In the genomic region with DNA sequence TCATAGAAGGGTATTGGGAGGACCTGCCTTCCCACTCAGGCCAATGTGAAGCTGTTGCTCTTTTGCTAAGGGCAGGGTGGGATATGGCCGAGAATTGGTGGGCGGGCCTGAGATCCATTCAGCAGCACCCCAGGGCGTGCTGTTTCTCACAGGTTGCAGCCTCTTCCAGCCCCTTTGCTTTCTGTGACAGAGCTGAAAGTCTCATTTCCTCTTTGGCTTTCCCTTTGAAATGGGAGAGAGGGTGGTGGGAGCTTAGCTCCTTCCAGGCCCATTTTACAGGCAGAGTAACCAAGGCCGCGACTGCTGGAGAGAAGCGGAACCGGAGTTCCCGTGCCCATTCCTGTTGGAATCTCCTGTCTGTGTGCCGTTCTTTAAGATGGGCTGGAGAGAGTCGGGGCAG, we compare ENCODE assay signal across 16 cellular contexts.
DNase-seq lines count a peak whose midpoint lies in the region; ATAC-seq and TF ChIP-seq lines count a peak whose summit lies in the region.
"Had no signal": no experiment of that assay in that cellular context is flagged by ENCODE, and none has a peak within 500 bp of the region (broad histone marks: within the 10 kb centered on the region; RNA-seq: fewer than 3 reads in every experiment).

No MANE protein-coding gene starts in this region.

- H3K4me3 Mint-ChIP-seq in endodermal cell (no peak overlapping the region), progenitor cell of endocrine pancreas (ENCODE audit: low read depth) (no peak overlapping the region)
- H3K4me3 Mint-ChIP-seq: CD4-positive, alpha-beta T cell had no signal

- H2AFZ ChIP-seq in GM23248 (no peak overlapping the region), OCI-LY3 (ENCODE audit: low read depth, low read length) (no peak overlapping the region; the same call in 1 of the 2 replicates)

- no peak overlapping the region for H3K4me3 ChIP-seq in GM23248
- peak overlapping the region; percentile 34; the same call in 1 of the 2 replicates for H3K4me3 ChIP-seq in OCI-LY3 (ENCODE audit: low read length)
- H3K4me3 ChIP-seq in endodermal cell (ENCODE audit: low read length) = no peak overlapping the region
- no peak overlapping the region for H3K4me3 ChIP-seq in stomach smooth muscle (ENCODE audit: low read length in 2 of 2)

- in situ Hi-C loops in GM23248 (cut with MboI) = no loop called here

- H3K4me1 Mint-ChIP-seq in endodermal cell = peaks cover 7% of the 10 kb centered on the region
- H3K4me1 Mint-ChIP-seq in progenitor cell of endocrine pancreas (ENCODE audit: low read depth) = peaks cover 19% of the 10 kb centered on the region

- H3K27ac ChIP-seq in GM23248 = peak overlapping the region; percentile 27
- no peak overlapping the region for H3K27ac ChIP-seq in OCI-LY3 (ENCODE audit: low read length)
- no peak overlapping the region for H3K27ac ChIP-seq in endodermal cell (ENCODE audit: low read depth, low read length)
- peak overlapping the region; percentile 46 for H3K27ac ChIP-seq in stomach smooth muscle (ENCODE audit: low read length)

- no peaks in the 10 kb centered on the region for H3K27me3 ChIP-seq in GM23248 (replicated peaks; ENCODE audit: insufficient read depth)
- H3K27me3 ChIP-seq in OCI-LY3 (ENCODE audit: low read depth, low read length) = peaks cover 5% of the 10 kb centered on the region; the same call in 1 of the 2 replicates
- H3K27me3 ChIP-seq in endodermal cell (ENCODE audit: control insufficient read depth, insufficient read depth, low read length, poor library complexity, severe bottlenecking) = no peaks in the 10 kb centered on the region
- no peaks in the 10 kb centered on the region for H3K27me3 ChIP-seq in stomach smooth muscle (ENCODE audit: control insufficient read depth in 1 of 2, insufficient read depth in 2 of 2, low read length in 2 of 2)

- TF ChIP-seq CTCF in OCI-LY3 (IDR thresholded peaks at IDR 0.05; ENCODE audit: low read depth, low read length) (no peak), endodermal cell (conservative IDR thresholded peaks at IDR 0.05) (no peak), progenitor cell of endocrine pancreas (IDR thresholded peaks at IDR 0.05; ENCODE audit: unreplicated experiment) (no peak)

- H3K9ac ChIP-seq in GM23248 = no peak overlapping the region
- H3K9ac ChIP-seq in OCI-LY3 (ENCODE audit: low read length) = peak overlapping the region; percentile 3; the same call in 1 of the 2 replicates
- no peak overlapping the region for H3K9ac ChIP-seq in endodermal cell (ENCODE audit: extremely low read depth, low read length, poor library complexity, severe bottlenecking)
- no peak overlapping the region for H3K9ac ChIP-seq in stomach smooth muscle (ENCODE audit: low read length in 2 of 2)

- H3K4me2 ChIP-seq in GM23248 (ENCODE audit: unreplicated experiment) (no peak overlapping the region), OCI-LY3 (ENCODE audit: low read length) (peak overlapping the region; percentile 79)

- H3K36me3 Mint-ChIP-seq in endodermal cell (ENCODE audit: low read depth) (peaks cover 2% of the 10 kb centered on the region), progenitor cell of endocrine pancreas (ENCODE audit: insufficient read depth) (no peaks in the 10 kb centered on the region)

- H3F3A ChIP-seq in GM23248 (ENCODE audit: insufficient read depth) = peaks cover 65% of the 10 kb centered on the region

- H3K79me2 ChIP-seq in GM23248 (ENCODE audit: insufficient read depth) (peaks cover 96% of the 10 kb centered on the region), OCI-LY3 (ENCODE audit: low read length) (no peaks in the 10 kb centered on the region)

- H3K36me3 ChIP-seq in GM23248 (ENCODE audit: low read depth) = peaks cover 18% of the 10 kb centered on the region
- H3K36me3 ChIP-seq in OCI-LY3 (replicated peaks; ENCODE audit: low read depth, low read length) = no peaks in the 10 kb centered on the region
- H3K36me3 ChIP-seq in endodermal cell (ENCODE audit: control insufficient read depth, insufficient read depth, low read length) = no peaks in the 10 kb centered on the region
- peaks cover 0 to 8% of the 10 kb centered on the region in 2 donors for H3K36me3 ChIP-seq in stomach smooth muscle (ENCODE audit: control insufficient read depth in 2 of 2, insufficient read depth in 2 of 2, low read length in 2 of 2)

- H4K20me1 ChIP-seq in GM23248 (ENCODE audit: insufficient read depth) (no peaks in the 10 kb centered on the region), OCI-LY3 (ENCODE audit: insufficient read depth, low read length) (no peaks in the 10 kb centered on the region)

- H3K27ac Mint-ChIP-seq in endodermal cell = peak overlapping the region; percentile 49
- no peak overlapping the region for H3K27ac Mint-ChIP-seq in progenitor cell of endocrine pancreas
- H3K27ac Mint-ChIP-seq: CD4-positive, alpha-beta T cell had no signal

- H3K9me3 ChIP-seq in GM23248 (ENCODE audit: low read depth) (no peaks in the 10 kb centered on the region), OCI-LY3 (ENCODE audit: insufficient read depth, low read length) (no peaks in the 10 kb centered on the region), endodermal cell (ENCODE audit: control insufficient read depth, low read length) (no peaks in the 10 kb centered on the region), stomach smooth muscle (ENCODE audit: control insufficient read depth in 2 of 2, low read length in 2 of 2) (no peaks in the 10 kb centered on the region)

- DNase-seq in GM23248 (no peak), endodermal cell (no peak), progenitor cell of endocrine pancreas (ENCODE audit: low spot score, unreplicated experiment) (no peak)
- DNase-seq in activated CD4-positive, CD25-positive, alpha-beta regulatory T cell (lab: John Stamatoyannopoulos, UW) = no peak
- DNase-seq: ACHN; CD4-positive, alpha-beta T cell; DMS79; Kasumi-1; NCI-H1436 treated with DMSO at 0.1 percent for 48 hours; NCI-H2081; NCI-H524 treated with DMSO at 0.1 percent for 48 hours; PC-3; Right ventricle myocardium superior had no signal

- H3K27me3 Mint-ChIP-seq in endodermal cell (ENCODE audit: insufficient read depth) (no peaks in the 10 kb centered on the region), progenitor cell of endocrine pancreas (no peaks in the 10 kb centered on the region)
- H3K27me3 Mint-ChIP-seq: CD4-positive, alpha-beta T cell had no signal

- H3K9me2 ChIP-seq in GM23248 (ENCODE audit: insufficient read depth) = no peaks in the 10 kb centered on the region

- H3K4me1 ChIP-seq in GM23248 (ENCODE audit: insufficient read depth) (peaks cover 52% of the 10 kb centered on the region), OCI-LY3 (ENCODE audit: low read length) (peaks cover 26% of the 10 kb centered on the region), endodermal cell (ENCODE audit: control insufficient read depth, insufficient read depth, low read length) (no peaks in the 10 kb centered on the region), stomach smooth muscle (ENCODE audit: control insufficient read depth, insufficient read depth, low read length) (peaks cover 42% of the 10 kb centered on the region)

- H3K9me3 Mint-ChIP-seq in endodermal cell (no peaks in the 10 kb centered on the region), progenitor cell of endocrine pancreas (ENCODE audit: low read depth) (no peaks in the 10 kb centered on the region)
- H3K9me3 Mint-ChIP-seq: CD4-positive, alpha-beta T cell had no signal

- no peak for ATAC-seq in GM19467 (IDR thresholded peaks at IDR 0.05; ENCODE audit: unreplicated experiment)
- ATAC-seq: PC-3 had no signal

- whole genome bisulfite sequencing in GM23248 (ENCODE audit: low coverage in 1 of 2, low lambda C conversion rate in 2 of 2, missing lambda C conversion rate in 2 of 2), 2 experiments = 89 to 94% methylated on average over 10 of the region's 10 CpGs
- WGBS in endodermal cell (ENCODE audit: insufficient coverage in 1 of 2, insufficient read length in 1 of 2), 2 experiments = 89 to 92% methylated on average over 10 of the region's 10 CpGs

Comparison
In these comparisons a context has a peak if more than half of its experiments do, and no peak if none do; other contexts are left out.
1. H3K27ac ChIP-seq: peak in GM23248 (single experiment) and stomach smooth muscle (single experiment); none in OCI-LY3 (single experiment) and endodermal cell (single experiment).